ENCODE assay signal across 18 cellular contexts in genomic region chr3:31999902-32000439, GRCh38. TPM values are rescaled to one million over a fixed set of nuclear protein-coding genes. Genes with fewer than 3 reads are reported as not detected.
A peak's percentile ranks its signal among the peaks of the same experiment; 100 is the strongest.
DNase-seq lines count a peak whose midpoint lies in the region; ATAC-seq and TF ChIP-seq lines count a peak whose summit lies in the region.
"Had no signal": no experiment of that assay in that cellular context is flagged by ENCODE, and none has a peak within 500 bp of the region (broad histone marks: within the 10 kb centered on the region; RNA-seq: fewer than 3 reads in every experiment).

No MANE protein-coding gene starts in this region.

- 90% methylated on average over 8 of the region's 8 CpGs for WGBS in lower leg skin, 2 donors

- peaks cover under 1% of the 10 kb centered on the region for H3K9me3 Mint-ChIP-seq in memory B cell
- H3K9me3 Mint-ChIP-seq: activated naive CD8-positive, alpha-beta T cell treated with anti-CD3 and anti-CD28 coated beads, Interleukin-2, amount 50 U/mL, for 24 hours had no signal

- H3K36me3 Mint-ChIP-seq in memory B cell: peaks cover 16% of the 10 kb centered on the region

- H3K4me3 ChIP-seq in lower leg skin (ENCODE audit: low read depth, poor library complexity, severe bottlenecking): no peak overlapping the region
- H3K4me3 ChIP-seq: breast epithelium, gastrocnemius medialis had no signal

- peak overlapping the region; percentile 94 for H3K27ac Mint-ChIP-seq in memory B cell
- H3K27ac Mint-ChIP-seq: activated naive CD8-positive, alpha-beta T cell treated with anti-CD3 and anti-CD28 coated beads, Interleukin-2, amount 50 U/mL, for 24 hours; activated T-helper 1 cell treated with anti-CD3 and anti-CD28 coated beads, Interleukin-12 subunit alpha, Interleukin-12 subunit beta, Interleukin-2, Interleukin-4 antibody, amounts not matched to agents 30 ng/mL and 10 ng/mL and 1 ng/mL, durations not matched to agents 14 hours and 24 hours and 36 hours; dendritic cell treated with granulocyte-macrophage colony-stimulating factor and Interleukin-4, amounts not matched to agents 40 ng/mL and 50 ng/mL, for 4 days; T-helper 1 cell treated with Interleukin-12 subunit alpha and Interleukin-12 subunit beta and Interleukin-4 antibody, amounts not matched to agents 30 μg/mL and 1 μg/mL, for 36 hours had no signal

- H3K4me1 Mint-ChIP-seq in memory B cell: peaks cover 45% of the 10 kb centered on the region

- no peaks in the 10 kb centered on the region for H3K27me3 Mint-ChIP-seq in memory B cell

- DNase-seq in memory B cell (ENCODE audit: low spot score in 2 of 2) (no peak), lower leg skin (ENCODE audit: low spot score in 2 of 2) (no peak), NCI-H2171 (lab: John Stamatoyannopoulos, UW) (no peak), iPS-NIHi7 (ENCODE audit: extremely low spot score) (no peak)
- DNase-seq: activated naive CD8-positive, alpha-beta T cell treated with anti-CD3 and anti-CD28 coated beads, Interleukin-2, amount 50 U/mL, for 24 hours; gastrocnemius medialis; NCI-H2029 treated with DMSO at 0.1 percent for 48 hours; NCI-H510A; SHP77 treated with DMSO at 0.1 percent for 48 hours; stimulated activated CD4-positive, alpha-beta T cell treated with anti-CD3 and anti-CD28 coated beads, Interleukin-4, amount 100 ng/mL, for 1 hour had no signal

- intact Hi-C loops in lower leg skin (cut with DNase I; ENCODE audit: low total_unique reads): no loop called here

- H3K4me3 Mint-ChIP-seq in memory B cell: peak overlapping the region; percentile 41
- H3K4me3 Mint-ChIP-seq: activated naive CD8-positive, alpha-beta T cell treated with anti-CD3 and anti-CD28 coated beads, Interleukin-2, amount 50 U/mL, for 24 hours; activated T-helper 1 cell treated with anti-CD3 and anti-CD28 coated beads, Interleukin-12 subunit alpha, Interleukin-12 subunit beta, Interleukin-2, Interleukin-4 antibody, amounts not matched to agents 30 ng/mL and 10 ng/mL and 1 ng/mL, durations not matched to agents 14 hours and 24 hours and 36 hours; dendritic cell treated with granulocyte-macrophage colony-stimulating factor and Interleukin-4, amounts not matched to agents 40 ng/mL and 50 ng/mL, for 4 days; T-helper 1 cell treated with Interleukin-12 subunit alpha and Interleukin-12 subunit beta and Interleukin-4 antibody, amounts not matched to agents 30 μg/mL and 1 μg/mL, for 36 hours had no signal

- TF ChIP-seq POLR2A in lower leg skin (IDR thresholded peaks at IDR 0.05): no peak

- ATAC-seq in GM18511 (IDR thresholded peaks at IDR 0.05; ENCODE audit: unreplicated experiment): peak; percentile 56
- ATAC-seq in GM21526 (IDR thresholded peaks at IDR 0.05; ENCODE audit: low FRiP score, unreplicated experiment): peak; percentile 82
- ATAC-seq in HG03565 (IDR thresholded peaks at IDR 0.05; ENCODE audit: unreplicated experiment): peak; percentile 61
- peak; percentile 81 for ATAC-seq in memory B cell (ENCODE audit: low read depth)
- no peak for ATAC-seq in HG03460 (IDR thresholded peaks at IDR 0.05; ENCODE audit: unreplicated experiment)
- ATAC-seq: activated naive CD8-positive, alpha-beta T cell treated with anti-CD3 and anti-CD28 coated beads, Interleukin-2, amount 50 U/mL, for 24 hours; gastrocnemius medialis had no signal

- no peak for TF ChIP-seq CTCF in lower leg skin (IDR thresholded peaks at IDR 0.05)

RNA-seq across cellular contexts. Expression of gene ZNF860, which starts 18.4 kb away (rescaled TPM):
- total RNA-seq in lower leg skin: 1 to 10 TPM; 1.0 to 2.8 (median 2.0) TPM

RNA-seq across cellular contexts. Expression of gene OSBPL10, which starts 18.9 kb away (rescaled TPM):
- total RNA-seq in lower leg skin: 10 to 100 TPM; 20.4 to 44.4 (median 30.2) TPM
